In the genomic region with DNA sequence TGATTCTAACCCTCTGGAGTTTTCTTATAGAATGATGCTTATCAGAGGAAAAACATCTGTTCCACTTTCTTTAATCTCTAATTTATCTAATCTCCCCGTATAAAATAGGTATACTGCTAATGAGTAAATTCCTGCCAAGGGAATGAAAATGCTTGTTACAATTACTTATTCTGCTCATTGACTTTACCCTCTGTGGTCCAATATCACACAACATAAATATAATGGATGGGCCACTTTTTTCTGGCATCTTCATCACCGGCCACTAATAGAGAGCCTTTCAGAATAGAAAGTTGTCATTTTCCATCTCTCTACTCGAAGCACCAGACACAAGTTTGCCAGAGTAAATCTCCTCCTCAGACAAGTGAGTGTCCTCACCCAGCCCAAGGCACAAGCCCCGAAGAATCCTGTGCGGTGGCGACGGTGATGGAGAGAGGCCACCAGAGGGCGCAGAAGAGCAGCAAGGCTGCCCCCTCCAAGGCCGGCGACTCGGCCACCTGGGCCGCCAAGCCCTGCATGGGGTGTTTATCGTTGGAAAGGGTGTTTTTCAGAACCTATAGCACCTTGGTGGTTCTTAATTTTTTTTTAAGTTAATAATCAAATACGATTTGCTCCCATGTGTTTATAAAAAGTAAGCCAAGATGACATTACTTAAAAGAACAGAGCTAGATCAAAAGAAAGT, we compare ENCODE assay signal across 9 cellular contexts.
DNase-seq lines count a peak whose midpoint lies in the region; ATAC-seq and TF ChIP-seq lines count a peak whose summit lies in the region.
"Had no signal": no experiment of that assay in that cellular context is flagged by ENCODE, and none has a peak within 500 bp of the region (broad histone marks: within the 10 kb centered on the region; RNA-seq: fewer than 3 reads in every experiment).

No MANE protein-coding gene starts in this region.

- peak; percentile 92 for ATAC-seq in GM21526 (IDR thresholded peaks at IDR 0.05; ENCODE audit: low FRiP score, unreplicated experiment)
- peak; percentile 93 for ATAC-seq in PC-3
- peak; percentile 90 to 99 for ATAC-seq in activated T-cell treated with anti-CD3 and anti-CD28 coated beads, Interleukin-2, amount 50 U/mL, for 4 hours

- H3K36me3 Mint-ChIP-seq in activated T-cell treated with anti-CD3 and anti-CD28 coated beads, Interleukin-2, amount 50 U/mL, for 4 hours (ENCODE audit: insufficient read depth), result peaks cover 3% of the 10 kb centered on the region
- H3K36me3 Mint-ChIP-seq in neural crest cell (ENCODE audit: low read depth), result peaks cover 3% of the 10 kb centered on the region
- H3K36me3 Mint-ChIP-seq in stimulated activated naive CD8-positive, alpha-beta T cell treated with anti-CD3 and anti-CD28 coated beads, Interleukin-15, Interleukin-2, amounts not matched to agents 100 ng/mL and 50 ng/mL, for 24 hours (ENCODE audit: low read depth), result peaks cover 3% of the 10 kb centered on the region

- H3K4me1 ChIP-seq in PC-3 (ENCODE audit: insufficient read depth, low read length), result no peaks in the 10 kb centered on the region

- H3K9me3 ChIP-seq in PC-3 (ENCODE audit: low read length), result no peaks in the 10 kb centered on the region

- peaks cover 5% of the 10 kb centered on the region for H3K4me1 Mint-ChIP-seq in activated T-cell treated with anti-CD3 and anti-CD28 coated beads, Interleukin-2, amount 50 U/mL, for 4 hours (ENCODE audit: low read depth)
- H3K4me1 Mint-ChIP-seq in neural crest cell, result peaks cover 6% of the 10 kb centered on the region
- H3K4me1 Mint-ChIP-seq in stimulated activated naive CD8-positive, alpha-beta T cell treated with anti-CD3 and anti-CD28 coated beads, Interleukin-15, Interleukin-2, amounts not matched to agents 100 ng/mL and 50 ng/mL, for 24 hours (ENCODE audit: low read depth), result peaks cover 4% of the 10 kb centered on the region

- H3K9ac ChIP-seq in PC-3 (ENCODE audit: low read length), result no peak overlapping the region

- BruUV-seq in PC-3 (replicated peaks; lab: Mats Ljungman, UMichigan), result no TSS peak

- no peak overlapping the region for H3K4me2 ChIP-seq in PC-3 (ENCODE audit: low read length)

- POLR2A ChIA-PET in PC-3 (lab: Charles Lee; ENCODE audit: unreplicated experiment), result no interaction called here

- TF ChIP-seq CTCF in PC-3 (conservative IDR thresholded peaks at IDR 0.05; ENCODE audit: low read depth, low read length) (peak; percentile 82), neural crest cell (conservative IDR thresholded peaks at IDR 0.05) (peak; percentile 97)

- no peak overlapping the region for H3K27ac Mint-ChIP-seq in neural crest cell (ENCODE audit: unreplicated experiment)
- peak overlapping the region; percentile 39 for H3K27ac Mint-ChIP-seq in stimulated activated naive CD8-positive, alpha-beta T cell treated with anti-CD3 and anti-CD28 coated beads, Interleukin-15, Interleukin-2, amounts not matched to agents 100 ng/mL and 50 ng/mL, for 24 hours
- H3K27ac Mint-ChIP-seq: dendritic cell treated with granulocyte-macrophage colony-stimulating factor and Interleukin-4, amounts not matched to agents 40 ng/mL and 50 ng/mL, for 4 days had no signal

- H3K27me3 Mint-ChIP-seq in activated T-cell treated with anti-CD3 and anti-CD28 coated beads, Interleukin-2, amount 50 U/mL, for 4 hours (ENCODE audit: low read depth), result peaks cover 13% of the 10 kb centered on the region
- H3K27me3 Mint-ChIP-seq in neural crest cell (ENCODE audit: low read depth), result no peaks in the 10 kb centered on the region
- H3K27me3 Mint-ChIP-seq in stimulated activated naive CD8-positive, alpha-beta T cell treated with anti-CD3 and anti-CD28 coated beads, Interleukin-15, Interleukin-2, amounts not matched to agents 100 ng/mL and 50 ng/mL, for 24 hours, result peaks cover 10% of the 10 kb centered on the region
- H3K27me3 Mint-ChIP-seq: dendritic cell treated with granulocyte-macrophage colony-stimulating factor and Interleukin-4, amounts not matched to agents 40 ng/mL and 50 ng/mL, for 4 days had no signal

- no peak overlapping the region for H3K4me3 ChIP-seq in PC-3 (ENCODE audit: low read length)

- no peaks in the 10 kb centered on the region for H4K20me1 ChIP-seq in PC-3 (ENCODE audit: low read length)

- H3K27ac ChIP-seq in PC-3 (ENCODE audit: low read length), result no peak overlapping the region

- CTCF ChIA-PET in PC-3 (lab: Charles Lee), result interaction anchor here (0.6 to 1.2 kb wide), 5 partner anchors 122 to 1234 kb away, joined by 3 to 6 read pairs (median 3); no protein-coding TSS in a partner anchor

- no peak overlapping the region for H2AFZ ChIP-seq in PC-3 (ENCODE audit: low read length)

- no peaks in the 10 kb centered on the region for H3K27me3 ChIP-seq in PC-3 (ENCODE audit: low read length)

- DNase-seq in DMS 273 (lab: John Stamatoyannopoulos, UW; ENCODE audit: unreplicated experiment) (peak; percentile 90), HUDEP-2 (lab: John Stamatoyannopoulos, UW; ENCODE audit: unreplicated experiment in 76 of 76) (peak in 58 of 76 experiments; percentile 16 to 81 (median 52)), PC-3 (peak; percentile 66), fibroblast of gingiva (ENCODE audit: low read depth) (peak; percentile 42), neural crest cell (ENCODE audit: low read depth, low spot score) (peak; percentile 85)
- peak; percentile 77 for DNase-seq in activated T-cell treated with anti-CD3 and anti-CD28 coated beads, Interleukin-2, amount 50 U/mL, for 4 hours

- no peaks in the 10 kb centered on the region for H3F3A ChIP-seq in PC-3 (ENCODE audit: low read length, unreplicated experiment)

- intact Hi-C loops in PC-3 (cut with micrococcal nuclease), result loop anchor here (1.0 to 5.0 kb wide), 2 partner anchors 98 to 123 kb away; no protein-coding TSS in a partner anchor

- H3K9me3 Mint-ChIP-seq in activated T-cell treated with anti-CD3 and anti-CD28 coated beads, Interleukin-2, amount 50 U/mL, for 4 hours, result peaks cover 9% of the 10 kb centered on the region
- H3K9me3 Mint-ChIP-seq in neural crest cell, result peaks cover 13% of the 10 kb centered on the region
- H3K9me3 Mint-ChIP-seq in stimulated activated naive CD8-positive, alpha-beta T cell treated with anti-CD3 and anti-CD28 coated beads, Interleukin-15, Interleukin-2, amounts not matched to agents 100 ng/mL and 50 ng/mL, for 24 hours, result peaks cover 3% of the 10 kb centered on the region

- H3K9me2 ChIP-seq in PC-3 (replicated peaks; ENCODE audit: low read length), result no peaks in the 10 kb centered on the region

- no peaks in the 10 kb centered on the region for H3K79me2 ChIP-seq in PC-3 (ENCODE audit: low read length)

- H3K36me3 ChIP-seq in PC-3 (ENCODE audit: low read depth, low read length), result no peaks in the 10 kb centered on the region

- H3K4me3 Mint-ChIP-seq in activated T-cell treated with anti-CD3 and anti-CD28 coated beads, Interleukin-2, amount 50 U/mL, for 4 hours, result no peak overlapping the region
- no peak overlapping the region for H3K4me3 Mint-ChIP-seq in neural crest cell
- H3K4me3 Mint-ChIP-seq in stimulated activated naive CD8-positive, alpha-beta T cell treated with anti-CD3 and anti-CD28 coated beads, Interleukin-15, Interleukin-2, amounts not matched to agents 100 ng/mL and 50 ng/mL, for 24 hours, result no peak overlapping the region
- H3K4me3 Mint-ChIP-seq: dendritic cell treated with granulocyte-macrophage colony-stimulating factor and Interleukin-4, amounts not matched to agents 40 ng/mL and 50 ng/mL, for 4 days had no signal
